Comparison of ENCODE assay signal across 22 cellular contexts in the genomic region with DNA sequence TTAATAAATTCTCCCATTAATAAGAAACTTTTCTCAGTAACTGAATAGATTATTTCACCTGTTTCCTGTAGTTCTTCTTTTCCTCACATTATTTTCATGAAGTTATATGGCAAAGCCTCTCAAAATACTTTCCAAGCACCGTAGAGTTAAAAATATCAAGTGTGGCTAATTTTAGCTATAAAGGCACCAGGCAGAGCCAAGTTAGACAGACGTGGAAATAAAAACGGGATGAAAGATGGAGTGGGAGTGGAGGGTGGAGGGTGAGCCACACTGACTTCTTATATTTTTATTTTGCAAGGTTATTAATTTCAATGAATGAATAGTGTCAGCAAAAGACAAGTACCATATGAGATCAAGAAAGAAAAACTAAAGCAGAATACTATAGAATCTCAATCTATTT.
DNase-seq lines count a peak whose midpoint lies in the region; ATAC-seq and TF ChIP-seq lines count a peak whose summit lies in the region.
"Had no signal": no experiment of that assay in that cellular context is flagged by ENCODE, and none has a peak within 500 bp of the region (broad histone marks: within the 10 kb centered on the region; RNA-seq: fewer than 3 reads in every experiment).

No MANE protein-coding gene starts in this region.

- POLR2A ChIA-PET in WTC11 (lab: Charles Lee), result no interaction called here

- H3K4me3 ChIP-seq in tibial artery (peak overlapping the region; percentile 15 to 18), colonic mucosa (no peak overlapping the region)
- H3K4me3 ChIP-seq: skin epidermis had no signal

- H3K27ac Mint-ChIP-seq in WTC11 (peak overlapping the region; percentile 27; the same call in 1 of the 2 replicates), glutamatergic neuron (ENCODE audit: unreplicated experiment) (peak overlapping the region; percentile 84), nephron (peak overlapping the region; percentile 82 to 92 (median 86))
- H3K27ac Mint-ChIP-seq: activated naive CD4-positive, alpha-beta T cell treated with anti-CD3 and anti-CD28 coated beads, Interleukin-2, amount 50 U/mL, for 24 hours; CD14-positive monocyte had no signal

- H3K9me3 ChIP-seq in tibial artery, result no peaks in the 10 kb centered on the region
- H3K9me3 ChIP-seq in colonic mucosa, result no peaks in the 10 kb centered on the region

- DNase-seq in WTC11 (ENCODE audit: low spot score) (no peak), glutamatergic neuron (no peak), tibial artery (no peak), CD1c-positive myeloid dendritic cell (ENCODE audit: extremely low spot score) (no peak), colonic mucosa (no peak)
- DNase-seq: activated CD4-positive, alpha-beta T cell treated with anti-CD3 and anti-CD28 coated beads, Interleukin-2, amount 50 U/mL, for 1 hour; anterior cingulate cortex; erythroblast; foreskin keratinocyte; NCI-H1105 treated with DMSO at 0.1 percent for 48 hours; NCI-H2029; NCI-H226; NCI-H748 treated with DMSO at 0.1 percent for 48 hours; stimulated activated CD4-positive, alpha-beta T cell treated with anti-CD3 and anti-CD28 coated beads, Interleukin-2, amount 100 ng/mL, for 24 hours; T-helper 2 cell had no signal

- H3K27me3 Mint-ChIP-seq in WTC11 (ENCODE audit: low read depth) (no peaks in the 10 kb centered on the region), glutamatergic neuron (ENCODE audit: unreplicated experiment) (peaks cover 5% of the 10 kb centered on the region), nephron (ENCODE audit: low read depth) (no peaks in the 10 kb centered on the region)

- H3K36me3 Mint-ChIP-seq in WTC11 (peaks cover 5% of the 10 kb centered on the region; the same call in 1 of the 2 replicates), glutamatergic neuron (ENCODE audit: unreplicated experiment) (no peaks in the 10 kb centered on the region), nephron (ENCODE audit: low read depth) (peaks cover 24% of the 10 kb centered on the region)
- H3K36me3 Mint-ChIP-seq: activated naive CD4-positive, alpha-beta T cell treated with anti-CD3 and anti-CD28 coated beads, Interleukin-2, amount 50 U/mL, for 24 hours; CD14-positive monocyte had no signal

- TF ChIP-seq CTCF in WTC11 (IDR thresholded peaks at IDR 0.05), result no peak
- TF ChIP-seq CTCF in glutamatergic neuron (IDR thresholded peaks at IDR 0.05; ENCODE audit: partially characterized antibody, unreplicated experiment), result no peak
- TF ChIP-seq CTCF in nephron (IDR thresholded peaks at IDR 0.05; ENCODE audit: unreplicated experiment in 3 of 3), result no peak
- TF ChIP-seq CTCF in tibial artery (IDR thresholded peaks at IDR 0.05), result no peak
- TF ChIP-seq CTCF in colonic mucosa (IDR thresholded peaks at IDR 0.05), result no peak

- peaks cover 0 to 70% (median 37%) of the 10 kb centered on the region in 4 donors for H3K4me1 ChIP-seq in tibial artery
- no peaks in the 10 kb centered on the region for H3K4me1 ChIP-seq in colonic mucosa
- H3K4me1 ChIP-seq: foreskin keratinocyte had no signal

- H3K27ac ChIP-seq in tibial artery (peak overlapping the region; percentile 54 to 75), colonic mucosa (no peak overlapping the region)
- H3K27ac ChIP-seq: foreskin keratinocyte, skin epidermis, VCaP had no signal

- no peak overlapping the region for H3K4me3 Mint-ChIP-seq in WTC11
- H3K4me3 Mint-ChIP-seq in glutamatergic neuron (ENCODE audit: unreplicated experiment), result peak overlapping the region; percentile 47
- H3K4me3 Mint-ChIP-seq in nephron, result peak overlapping the region; percentile 36 to 66 (median 60)
- H3K4me3 Mint-ChIP-seq: activated naive CD4-positive, alpha-beta T cell treated with anti-CD3 and anti-CD28 coated beads, Interleukin-2, amount 50 U/mL, for 24 hours; CD14-positive monocyte had no signal

- H3K4me1 Mint-ChIP-seq in WTC11 (peaks cover 62% of the 10 kb centered on the region), glutamatergic neuron (ENCODE audit: low read depth, unreplicated experiment) (peaks cover 40% of the 10 kb centered on the region), nephron (peaks cover 66% of the 10 kb centered on the region)
- H3K4me1 Mint-ChIP-seq: CD14-positive monocyte had no signal

- H3K27me3 ChIP-seq in tibial artery (no peaks in the 10 kb centered on the region), colonic mucosa (no peaks in the 10 kb centered on the region)
- H3K27me3 ChIP-seq: foreskin keratinocyte had no signal

- intact Hi-C loops in tibial artery (cut with DNase I; ENCODE audit: low total_unique reads) (no loop called here), colonic mucosa (cut with DNase I) (no loop called here)

- H3K36me3 ChIP-seq in tibial artery (no peaks in the 10 kb centered on the region), colonic mucosa (no peaks in the 10 kb centered on the region)

- H3K9me3 Mint-ChIP-seq in WTC11, result no peaks in the 10 kb centered on the region
- peaks cover 9% of the 10 kb centered on the region for H3K9me3 Mint-ChIP-seq in glutamatergic neuron (ENCODE audit: unreplicated experiment)
- H3K9me3 Mint-ChIP-seq in nephron, result no peaks in the 10 kb centered on the region
- H3K9me3 Mint-ChIP-seq: activated naive CD4-positive, alpha-beta T cell treated with anti-CD3 and anti-CD28 coated beads, Interleukin-2, amount 50 U/mL, for 24 hours; CD14-positive monocyte had no signal

- no peak overlapping the region for H3K9ac ChIP-seq in colonic mucosa (ENCODE audit: low read depth in 2 of 2, low read length in 2 of 2)

- no peak for ATAC-seq in WTC11
- ATAC-seq in GM18861 (IDR thresholded peaks at IDR 0.05; ENCODE audit: unreplicated experiment), result no peak
- ATAC-seq: foreskin keratinocyte, HCT116 had no signal

- CTCF ChIA-PET in WTC11 (lab: Charles Lee), result interaction anchor here (1.1 to 1.2 kb wide), 2 partner anchors 74 to 191 kb away, joined by 3 read pairs; no protein-coding TSS in a partner anchor

TF ChIP-seq in WTC11, 78 proteins besides CTCF, POLR2A, EP300 and RAD21:
- TF ChIP-seq KAT7 (CRISPR knock-in tag; IDR thresholded peaks at IDR 0.05; ENCODE audit: borderline replicate concordance), result no peak
- TF ChIP-seq GABPB1 (CRISPR knock-in tag; IDR thresholded peaks at IDR 0.05), result no peak
- TF ChIP-seq PRRX2 (CRISPR knock-in tag; IDR thresholded peaks at IDR 0.05), result no peak
- TF ChIP-seq ZNF423 (CRISPR knock-in tag; IDR thresholded peaks at IDR 0.05), result no peak
- TF ChIP-seq MYBL2 (CRISPR knock-in tag; IDR thresholded peaks at IDR 0.05), result no peak
- TF ChIP-seq ATF3 (CRISPR knock-in tag; conservative IDR thresholded peaks at IDR 0.05), result no peak
- no peak for TF ChIP-seq FOXK1 (CRISPR knock-in tag; IDR thresholded peaks at IDR 0.05)
- TF ChIP-seq, protein P1, sequence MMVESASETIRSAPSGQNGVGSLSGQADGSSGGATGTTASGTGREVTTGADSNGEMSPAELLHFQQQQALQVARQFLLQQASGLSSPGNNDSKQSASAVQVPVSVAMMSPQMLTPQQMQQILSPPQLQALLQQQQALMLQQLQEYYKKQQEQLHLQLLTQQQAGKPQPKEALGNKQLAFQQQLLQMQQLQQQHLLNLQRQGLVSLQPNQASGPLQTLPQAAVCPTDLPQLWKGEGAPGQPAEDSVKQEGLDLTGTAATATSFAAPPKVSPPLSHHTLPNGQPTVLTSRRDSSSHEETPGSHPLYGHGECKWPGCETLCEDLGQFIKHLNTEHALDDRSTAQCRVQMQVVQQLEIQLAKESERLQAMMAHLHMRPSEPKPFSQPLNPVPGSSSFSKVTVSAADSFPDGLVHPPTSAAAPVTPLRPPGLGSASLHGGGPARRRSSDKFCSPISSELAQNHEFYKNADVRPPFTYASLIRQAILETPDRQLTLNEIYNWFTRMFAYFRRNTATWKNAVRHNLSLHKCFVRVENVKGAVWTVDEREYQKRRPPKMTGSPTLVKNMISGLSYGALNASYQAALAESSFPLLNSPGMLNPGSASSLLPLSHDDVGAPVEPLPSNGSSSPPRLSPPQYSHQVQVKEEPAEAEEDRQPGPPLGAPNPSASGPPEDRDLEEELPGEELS (CRISPR knock-in tag; IDR thresholded peaks at IDR 0.05), result no peak
- TF ChIP-seq, protein P2, sequence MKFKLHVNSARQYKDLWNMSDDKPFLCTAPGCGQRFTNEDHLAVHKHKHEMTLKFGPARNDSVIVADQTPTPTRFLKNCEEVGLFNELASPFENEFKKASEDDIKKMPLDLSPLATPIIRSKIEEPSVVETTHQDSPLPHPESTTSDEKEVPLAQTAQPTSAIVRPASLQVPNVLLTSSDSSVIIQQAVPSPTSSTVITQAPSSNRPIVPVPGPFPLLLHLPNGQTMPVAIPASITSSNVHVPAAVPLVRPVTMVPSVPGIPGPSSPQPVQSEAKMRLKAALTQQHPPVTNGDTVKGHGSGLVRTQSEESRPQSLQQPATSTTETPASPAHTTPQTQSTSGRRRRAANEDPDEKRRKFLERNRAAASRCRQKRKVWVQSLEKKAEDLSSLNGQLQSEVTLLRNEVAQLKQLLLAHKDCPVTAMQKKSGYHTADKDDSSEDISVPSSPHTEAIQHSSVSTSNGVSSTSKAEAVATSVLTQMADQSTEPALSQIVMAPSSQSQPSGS (CRISPR knock-in tag; IDR thresholded peaks at IDR 0.05; ENCODE audit: borderline replicate concordance, low read depth), result no peak

Comparison
In these comparisons a context has a peak if more than half of its experiments do, and no peak if none do; other contexts are left out.
1. H3K27ac Mint-ChIP-seq: peak in every context shown above with its lines; median percentile 86 in nephron; 84 in glutamatergic neuron; 27 in WTC11.